In genomic region chr10:14664345-14664744, GRCh38 we compare ENCODE assay signal across 15 cellular contexts.
DNase-seq lines count a peak whose midpoint lies in the region; ATAC-seq and TF ChIP-seq lines count a peak whose summit lies in the region.
"Had no signal": no experiment of that assay in that cellular context is flagged by ENCODE, and none has a peak within 500 bp of the region (broad histone marks: within the 10 kb centered on the region; RNA-seq: fewer than 3 reads in every experiment).

No MANE protein-coding gene starts in this region.

- no peaks in the 10 kb centered on the region for H3K27me3 Mint-ChIP-seq in activated naive CD4-positive, alpha-beta T cell treated with anti-CD3 and anti-CD28 coated beads for 36 hours (ENCODE audit: low read depth)
- H3K27me3 Mint-ChIP-seq in activated T-helper 17 cell treated with anti-CD3 and anti-CD28 coated beads, Interleukin-2, amount 50 U/mL, for 72 hours, result no peaks in the 10 kb centered on the region
- no peaks in the 10 kb centered on the region for H3K27me3 Mint-ChIP-seq in natural killer cell (ENCODE audit: low read depth in 2 of 2)

- 71% methylated on average over 1 of the region's 1 CpG for WGBS in right lobe of liver (ENCODE audit: insufficient coverage, low coverage, low lambda C conversion rate, missing lambda C conversion rate)

- H3K9me2 ChIP-seq in OCI-LY1 (ENCODE audit: low read depth, low read length), result no peaks in the 10 kb centered on the region

- no peaks in the 10 kb centered on the region for H4K20me1 ChIP-seq in OCI-LY1 (ENCODE audit: insufficient read depth, low read length)

- no peak for TF ChIP-seq CTCF in OCI-LY1 (IDR thresholded peaks at IDR 0.05; ENCODE audit: low read length)
- no peak for TF ChIP-seq CTCF in natural killer cell (IDR thresholded peaks at IDR 0.05)
- TF ChIP-seq CTCF in right lobe of liver (IDR thresholded peaks at IDR 0.05), result no peak

- H3K36me3 ChIP-seq in OCI-LY1 (ENCODE audit: insufficient read depth, low read length) (no peaks in the 10 kb centered on the region), right lobe of liver (no peaks in the 10 kb centered on the region)
- H3K36me3 ChIP-seq: HAP-1 had no signal

- peak overlapping the region; percentile 78 for H3K27ac Mint-ChIP-seq in activated naive CD4-positive, alpha-beta T cell treated with anti-CD3 and anti-CD28 coated beads for 36 hours
- H3K27ac Mint-ChIP-seq in activated T-helper 17 cell treated with anti-CD3 and anti-CD28 coated beads, Interleukin-2, amount 50 U/mL, for 72 hours, result peak overlapping the region; percentile 89
- peak overlapping the region; percentile 60 to 74 for H3K27ac Mint-ChIP-seq in natural killer cell
- H3K27ac Mint-ChIP-seq: CD14-positive monocyte; CD8-positive, alpha-beta T cell had no signal

- no peak overlapping the region for H2AFZ ChIP-seq in OCI-LY1 (ENCODE audit: low read length)

- H3K4me1 Mint-ChIP-seq in activated naive CD4-positive, alpha-beta T cell treated with anti-CD3 and anti-CD28 coated beads for 36 hours (ENCODE audit: low read depth), result peaks cover 63% of the 10 kb centered on the region
- H3K4me1 Mint-ChIP-seq in activated T-helper 17 cell treated with anti-CD3 and anti-CD28 coated beads, Interleukin-2, amount 50 U/mL, for 72 hours, result peaks cover 51% of the 10 kb centered on the region
- peaks cover 62 to 75% of the 10 kb centered on the region in 2 donors for H3K4me1 Mint-ChIP-seq in natural killer cell

- H3K9me3 Mint-ChIP-seq in activated naive CD4-positive, alpha-beta T cell treated with anti-CD3 and anti-CD28 coated beads for 36 hours, result peaks cover 16% of the 10 kb centered on the region
- peaks cover 14% of the 10 kb centered on the region for H3K9me3 Mint-ChIP-seq in activated T-helper 17 cell treated with anti-CD3 and anti-CD28 coated beads, Interleukin-2, amount 50 U/mL, for 72 hours
- H3K9me3 Mint-ChIP-seq in natural killer cell, result peaks cover 2% of the 10 kb centered on the region in 2 donors

- no peak overlapping the region for H3K9ac ChIP-seq in OCI-LY1 (ENCODE audit: low read length)

- H3K27me3 ChIP-seq in OCI-LY1 (ENCODE audit: insufficient read depth, low read length) (no peaks in the 10 kb centered on the region), right lobe of liver (no peaks in the 10 kb centered on the region)

- H3K4me3 Mint-ChIP-seq in activated naive CD4-positive, alpha-beta T cell treated with anti-CD3 and anti-CD28 coated beads for 36 hours, result no peak overlapping the region
- H3K4me3 Mint-ChIP-seq in activated T-helper 17 cell treated with anti-CD3 and anti-CD28 coated beads, Interleukin-2, amount 50 U/mL, for 72 hours, result peak overlapping the region; percentile 42
- H3K4me3 Mint-ChIP-seq in natural killer cell, result peak overlapping the region; percentile 8
- H3K4me3 Mint-ChIP-seq: CD14-positive monocyte; CD8-positive, alpha-beta T cell had no signal

- 0 out of 2 replicates have a peak, but pooled peaks cover 10% of the 10 kb centered on the region for H3F3A ChIP-seq in OCI-LY1 (ENCODE audit: insufficient read depth, low read length)

- ATAC-seq in activated T-helper 17 cell treated with anti-CD3 and anti-CD28 coated beads, Interleukin-2, amount 50 U/mL, for 72 hours (replicated peaks), result peak; percentile 19
- ATAC-seq in natural killer cell (no peak), right lobe of liver (no peak)
- ATAC-seq: A549; CD8-positive, alpha-beta T cell had no signal

- peaks cover 41% of the 10 kb centered on the region for H3K4me1 ChIP-seq in OCI-LY1 (ENCODE audit: insufficient read depth, low read length, severe bottlenecking)
- H3K4me1 ChIP-seq in right lobe of liver, result no peaks in the 10 kb centered on the region
- H3K4me1 ChIP-seq: HAP-1 had no signal

- H3K4me3 ChIP-seq in OCI-LY1 (ENCODE audit: low read depth, low read length, poor library complexity, severe bottlenecking), result no peak overlapping the region
- no peak overlapping the region for H3K4me3 ChIP-seq in right lobe of liver
- H3K4me3 ChIP-seq: A549, HAP-1 had no signal

- H3K9me3 ChIP-seq in OCI-LY1 (ENCODE audit: low read length) (no peaks in the 10 kb centered on the region; the same call in 1 of the 2 replicates), right lobe of liver (no peaks in the 10 kb centered on the region)
- H3K9me3 ChIP-seq: HAP-1 had no signal

- in situ Hi-C loops in ACHN (cut with HindIII; ENCODE audit: low pct_ligation_motif_present, low pct_unique_long_range_greater_than_20kb, low sequenced_read_pairs), result no loop called here

- no peaks in the 10 kb centered on the region for H3K79me2 ChIP-seq in OCI-LY1 (ENCODE audit: insufficient read depth, low read length)

- DNase-seq in activated naive CD4-positive, alpha-beta T cell treated with anti-CD3 and anti-CD28 coated beads for 36 hours, result no peak
- DNase-seq in activated naive CD4-positive, alpha-beta T cell treated with anti-CD3 and anti-CD28 coated beads, Interleukin-2, amount 50 U/mL, for 16 hours, result no peak
- DNase-seq in natural killer cell (no peak), ACHN (no peak), EL (no peak), right lobe of liver (no peak)
- DNase-seq: CD8-positive, alpha-beta T cell; COR-L47; DMS153; DND-41 had no signal

- H3K27ac ChIP-seq in OCI-LY1 (ENCODE audit: low read depth, low read length, poor library complexity, severe bottlenecking) (peak overlapping the region; percentile 79), right lobe of liver (no peak overlapping the region)

- H3K4me2 ChIP-seq in OCI-LY1 (ENCODE audit: low read length), result no peak overlapping the region

- CTCF ChIA-PET in activated naive CD4-positive, alpha-beta T cell treated with anti-CD3 and anti-CD28 coated beads for 36 hours (lab: Charles Lee), result interaction anchor here (0.9 to 1.0 kb wide), 2 partner anchors 18 to 121 kb away, joined by 3 read pairs; no protein-coding TSS in a partner anchor

- TF ChIP-seq POLR2A in right lobe of liver (IDR thresholded peaks at IDR 0.05), result no peak

- intact Hi-C loops in activated naive CD4-positive, alpha-beta T cell treated with anti-CD3 and anti-CD28 coated beads for 36 hours (cut with micrococcal nuclease), result loop anchor here (2.0 kb wide), 1 partner anchor 78 kb away; no protein-coding TSS in a partner anchor
- intact Hi-C loops in natural killer cell (cut with micrococcal nuclease) (loop anchor here (5.0 kb wide), 1 partner anchor 112 kb away; no protein-coding TSS in a partner anchor), right lobe of liver (cut with DNase I) (no loop called here)

- peaks cover 14% of the 10 kb centered on the region for H3K36me3 Mint-ChIP-seq in activated naive CD4-positive, alpha-beta T cell treated with anti-CD3 and anti-CD28 coated beads for 36 hours (ENCODE audit: low read depth)
- H3K36me3 Mint-ChIP-seq in activated T-helper 17 cell treated with anti-CD3 and anti-CD28 coated beads, Interleukin-2, amount 50 U/mL, for 72 hours (ENCODE audit: low read depth), result peaks cover 4% of the 10 kb centered on the region
- H3K36me3 Mint-ChIP-seq in natural killer cell, result no peaks in the 10 kb centered on the region
- H3K36me3 Mint-ChIP-seq: CD8-positive, alpha-beta T cell had no signal

Comparison
In these comparisons a context has a peak if more than half of its experiments do, and no peak if none do; other contexts are left out.
1. intact Hi-C loops: an anchor here in activated naive CD4-positive, alpha-beta T cell treated with anti-CD3 and anti-CD28 coated beads for 36 hours (2.0 kb wide) and natural killer cell (5.0 kb wide); none called in right lobe of liver.